9 cellular contexts compared by ENCODE assay signal in genomic region chr10:36157486-36157885, GRCh38.
"Had no signal": no experiment of that assay in that cellular context is flagged by ENCODE, and none has a peak within 500 bp of the region (broad histone marks: within the 10 kb centered on the region; RNA-seq: fewer than 3 reads in every experiment).

No MANE protein-coding gene starts in this region.

- H3K9me3 Mint-ChIP-seq: GM23338 had no signal

- DNase-seq: H9, HCEC 1CT, KBM-7 had no signal

- H3K4me3 Mint-ChIP-seq: GM23338, H9, IgD-negative memory B cell had no signal

- H3K27ac ChIP-seq: HL-60 had no signal

- ATAC-seq: GM23338, HepG2 had no signal

- H3K27ac Mint-ChIP-seq: GM23338, H9, IgD-negative memory B cell had no signal

- H3K4me2 ChIP-seq: GM23338 had no signal

- H2AFZ ChIP-seq: GM23338 had no signal

- H3K4me3 ChIP-seq: GM23338 had no signal

- H3K27me3 Mint-ChIP-seq: IgD-negative memory B cell had no signal

- H3K4me1 Mint-ChIP-seq: GM23338, H9, IgD-negative memory B cell had no signal

- H3K36me3 Mint-ChIP-seq: IgD-negative memory B cell had no signal

- FAIRE-seq: H1, H54, HepG2 had no signal
